In genomic region chr11:40688369-40688768, GRCh38 we compare ENCODE assay signal across 28 cellular contexts.
"Had no signal": no experiment of that assay in that cellular context is flagged by ENCODE, and none has a peak within 500 bp of the region (broad histone marks: within the 10 kb centered on the region; RNA-seq: fewer than 3 reads in every experiment).

No MANE protein-coding gene starts in this region.

- H3K27ac Mint-ChIP-seq: dendritic cell treated with granulocyte-macrophage colony-stimulating factor and Interleukin-4, amounts not matched to agents 40 ng/mL and 50 ng/mL, for 4 days; effector memory CD8-positive, alpha-beta T cell; endodermal cell had no signal

- H3K9me3 Mint-ChIP-seq: dendritic cell treated with granulocyte-macrophage colony-stimulating factor and Interleukin-4, amounts not matched to agents 40 ng/mL and 50 ng/mL, for 4 days had no signal

- H3K27ac ChIP-seq: colonic mucosa, coronary artery, dorsolateral prefrontal cortex, epithelial cell of prostate, esophagus muscularis mucosa, esophagus squamous epithelium, foreskin keratinocyte, gastrocnemius medialis, gastroesophageal sphincter, heart left ventricle had no signal

- FAIRE-seq: colon, endometrium, endothelial cell of umbilical vein, frontal cortex had no signal

- H3K27me3 Mint-ChIP-seq: dendritic cell treated with granulocyte-macrophage colony-stimulating factor and Interleukin-4, amounts not matched to agents 40 ng/mL and 50 ng/mL, for 4 days; effector memory CD8-positive, alpha-beta T cell had no signal

- H3K4me1 ChIP-seq: colonic mucosa, esophagus muscularis mucosa, esophagus squamous epithelium, foreskin keratinocyte, gastrocnemius medialis, gastroesophageal sphincter, heart left ventricle had no signal

- DNase-seq: colonic mucosa; cortex of kidney; dermis blood vessel endothelial cell; dorsolateral prefrontal cortex; effector CD4-positive, alpha-beta T cell; effector CD8-positive, alpha-beta T cell; effector memory CD4-positive, alpha-beta T cell; effector memory CD8-positive, alpha-beta T cell; endodermal cell; erythroblast; esophagus squamous epithelium; foreskin fibroblast; foreskin keratinocyte; foreskin melanocyte; gastrocnemius medialis; glutamatergic neuron; head of caudate nucleus; heart left ventricle had no signal

- H3K4me3 Mint-ChIP-seq: dendritic cell treated with granulocyte-macrophage colony-stimulating factor and Interleukin-4, amounts not matched to agents 40 ng/mL and 50 ng/mL, for 4 days; effector memory CD8-positive, alpha-beta T cell; endodermal cell had no signal

- H3K27me3 ChIP-seq: colonic mucosa, dorsolateral prefrontal cortex, esophagus muscularis mucosa, esophagus squamous epithelium, foreskin keratinocyte, gastrocnemius medialis, gastroesophageal sphincter, heart left ventricle had no signal

- H3K4me3 ChIP-seq: colonic mucosa, coronary artery, dorsolateral prefrontal cortex, esophagus muscularis mucosa, esophagus squamous epithelium, gastrocnemius medialis, gastroesophageal sphincter, heart left ventricle had no signal

- H3K9me3 ChIP-seq: colonic mucosa, gastrocnemius medialis had no signal

- ATAC-seq: effector memory CD8-positive, alpha-beta T cell; esophagus mucosa; foreskin keratinocyte; gastrocnemius medialis; gastroesophageal sphincter; heart left ventricle had no signal

- H3K36me3 ChIP-seq: colonic mucosa, esophagus muscularis mucosa, esophagus squamous epithelium, gastrocnemius medialis, gastroesophageal sphincter, heart left ventricle had no signal
